15 cellular contexts compared by ENCODE assay signal in the genomic region with DNA sequence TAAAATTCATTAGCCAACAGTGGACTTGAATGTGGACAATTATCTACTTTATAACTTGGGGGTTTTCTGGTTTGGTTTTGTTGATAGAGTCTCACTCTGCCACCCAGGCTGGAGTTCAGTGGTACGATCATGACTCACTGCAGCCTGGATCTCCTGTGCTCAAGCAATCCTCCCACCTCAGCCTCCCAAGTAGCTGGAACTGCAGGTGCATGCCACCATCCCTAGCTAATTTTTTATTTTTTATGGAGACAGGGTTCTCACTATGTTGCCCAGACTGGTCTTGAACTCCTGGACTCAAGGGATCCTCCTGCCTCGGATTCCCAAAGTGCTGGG.
"Had no signal": no experiment of that assay in that cellular context is flagged by ENCODE, and none has a peak within 500 bp of the region (broad histone marks: within the 10 kb centered on the region; RNA-seq: fewer than 3 reads in every experiment).

No MANE protein-coding gene starts in this region.

- H3K27ac Mint-ChIP-seq: activated CD4-positive, alpha-beta memory T cell treated with anti-CD3 and anti-CD28 coated beads for 36 hours had no signal

- DNase-seq: activated CD4-positive, alpha-beta memory T cell treated with anti-CD3 and anti-CD28 coated beads for 36 hours; activated CD4-positive, CD25-positive, alpha-beta regulatory T cell treated with anti-CD3 and anti-CD28 coated beads, Interleukin-2, amount 50 U/mL, for 72 hours; activated gamma-delta T cell treated with Interleukin-2 at 50 U/mL for 16 hours; activated naive CD8-positive, alpha-beta T cell treated with anti-CD3 and anti-CD28 coated beads, Interleukin-2, amount 10 ng/mL, durations not matched to agents 7 days and 5 days; activated T-cell treated with anti-CD3 and anti-CD28 coated beads, Interleukin-2, amount 50 U/mL, for 48 hours; dorsolateral prefrontal cortex; esophagus squamous epithelium; foreskin keratinocyte; pancreas; stimulated activated CD4-positive, alpha-beta T cell treated with anti-CD3 and anti-CD28 coated beads, Interleukin-4, amount 100 ng/mL, for 1 hour; stimulated activated CD8-positive, alpha-beta memory T cell treated with anti-CD3 and anti-CD28 coated beads, Interleukin-4, amount 100 ng/mL, for 48 hours; uterus had no signal

- H3K4me1 ChIP-seq: esophagus squamous epithelium, foreskin keratinocyte, pancreas, uterus had no signal

- H3K9me3 Mint-ChIP-seq: activated CD4-positive, alpha-beta memory T cell treated with anti-CD3 and anti-CD28 coated beads for 36 hours; activated naive CD8-positive, alpha-beta T cell treated with anti-CD3 and anti-CD28 coated beads, Interleukin-2, amount 10 ng/mL, durations not matched to agents 7 days and 5 days; nephron had no signal

- H3K27ac ChIP-seq: dorsolateral prefrontal cortex, esophagus squamous epithelium, foreskin keratinocyte, pancreas, uterus had no signal

- H3K4me3 Mint-ChIP-seq: activated CD4-positive, alpha-beta memory T cell treated with anti-CD3 and anti-CD28 coated beads for 36 hours; activated naive CD8-positive, alpha-beta T cell treated with anti-CD3 and anti-CD28 coated beads, Interleukin-2, amount 10 ng/mL, durations not matched to agents 7 days and 5 days; nephron had no signal

- H3K36me3 ChIP-seq: esophagus squamous epithelium, pancreas, uterus had no signal

- H3K9me3 ChIP-seq: esophagus squamous epithelium, pancreas, uterus had no signal

- H3K27me3 ChIP-seq: dorsolateral prefrontal cortex, esophagus squamous epithelium, foreskin keratinocyte, pancreas, uterus had no signal

- FAIRE-seq: endometrium, islet of Langerhans, pancreas had no signal

- ATAC-seq: foreskin keratinocyte had no signal

- H3K36me3 Mint-ChIP-seq: activated CD4-positive, alpha-beta memory T cell treated with anti-CD3 and anti-CD28 coated beads for 36 hours; activated naive CD8-positive, alpha-beta T cell treated with anti-CD3 and anti-CD28 coated beads, Interleukin-2, amount 10 ng/mL, durations not matched to agents 7 days and 5 days had no signal

- H3K4me3 ChIP-seq: dorsolateral prefrontal cortex, esophagus squamous epithelium, pancreas, uterus had no signal

- H3K4me1 Mint-ChIP-seq: nephron had no signal
